In genomic region chr19:51926784-51927741, GRCh38 we compare ENCODE assay signal across 8 cellular contexts. TPM values are rescaled to one million over a fixed set of nuclear protein-coding genes. Genes with fewer than 3 reads are reported as not detected.
DNase-seq lines count a peak whose midpoint lies in the region; ATAC-seq and TF ChIP-seq lines count a peak whose summit lies in the region.

Gene ZNF613, plus strand, starts transcription at chr19:51927472. Its CDS starts 8,749 bp downstream, at chr19:51936221.

- no TSS peak for BruUV-seq in Calu3 (replicated peaks; lab: Mats Ljungman, UMichigan)
- no TSS peak for BruUV-seq in PC-3 (replicated peaks; lab: Mats Ljungman, UMichigan)

- H3K9me3 Mint-ChIP-seq in Calu3 (ENCODE audit: low read depth, unreplicated experiment) (peaks cover 28% of the 10 kb centered on the region), IgD-negative memory B cell (peaks cover 17 to 41% (median 37%) of the 10 kb centered on the region in 3 donors)
- peaks cover 27 to 37% of the 10 kb centered on the region in 2 donors for H3K9me3 Mint-ChIP-seq in activated T-cell treated with anti-CD3 and anti-CD28 coated beads, Interleukin-2, amount 50 U/mL, for 72 hours

- H3K27ac Mint-ChIP-seq in Calu3 (ENCODE audit: unreplicated experiment) (peak within 1 kb of the TSS; percentile 72), IgD-negative memory B cell (peak within 1 kb of the TSS; percentile 79 to 96 (median 94))
- H3K27ac Mint-ChIP-seq in activated T-cell treated with anti-CD3 and anti-CD28 coated beads, Interleukin-2, amount 50 U/mL, for 72 hours: peak within 1 kb of the TSS; percentile 10

- H3K27me3 Mint-ChIP-seq in Calu3 (ENCODE audit: unreplicated experiment) (no peaks in the 10 kb centered on the region), IgD-negative memory B cell (no peaks in the 10 kb centered on the region)
- H3K27me3 Mint-ChIP-seq in activated T-cell treated with anti-CD3 and anti-CD28 coated beads, Interleukin-2, amount 50 U/mL, for 72 hours (ENCODE audit: low read depth): no peaks in the 10 kb centered on the region

- peak within 1 kb of the TSS; percentile 78 for H3K9ac ChIP-seq in PC-3 (ENCODE audit: low read length)

- H3K4me1 Mint-ChIP-seq in Calu3 (ENCODE audit: low read depth, unreplicated experiment) (peaks cover 18% of the 10 kb centered on the region), IgD-negative memory B cell (peaks cover 10 to 15% (median 15%) of the 10 kb centered on the region in 3 donors)
- H3K4me1 Mint-ChIP-seq in activated T-cell treated with anti-CD3 and anti-CD28 coated beads, Interleukin-2, amount 50 U/mL, for 72 hours (ENCODE audit: low read depth): peaks cover 23% of the 10 kb centered on the region

- H3K27ac ChIP-seq in PC-3 (ENCODE audit: low read length) (peak within 1 kb of the TSS; percentile 12; the same call in 1 of the 2 replicates), esophagus squamous epithelium (peak within 1 kb of the TSS; percentile 81 to 91 (median 90)), muscle layer of duodenum (ENCODE audit: low read length) (peak within 1 kb of the TSS; percentile 77)

- no peaks in the 10 kb centered on the region for H3F3A ChIP-seq in PC-3 (ENCODE audit: low read length, unreplicated experiment)

- H3K4me3 Mint-ChIP-seq in Calu3 (ENCODE audit: low read depth, unreplicated experiment) (peak within 1 kb of the TSS; percentile 79), IgD-negative memory B cell (peak within 1 kb of the TSS; percentile 94 to 100 (median 99))
- H3K4me3 Mint-ChIP-seq in activated T-cell treated with anti-CD3 and anti-CD28 coated beads, Interleukin-2, amount 50 U/mL, for 72 hours: peak within 1 kb of the TSS; percentile 84 to 98

- H3K4me2 ChIP-seq in PC-3 (ENCODE audit: low read length): peak within 1 kb of the TSS; percentile 86

- no peaks in the 10 kb centered on the region for H3K27me3 ChIP-seq in PC-3 (ENCODE audit: low read length)
- H3K27me3 ChIP-seq in esophagus squamous epithelium: no peaks in the 10 kb centered on the region
- no peaks in the 10 kb centered on the region for H3K27me3 ChIP-seq in muscle layer of duodenum (ENCODE audit: low read depth, low read length)

- H3K36me3 ChIP-seq in PC-3 (ENCODE audit: low read depth, low read length) (peaks cover 34% of the 10 kb centered on the region), esophagus squamous epithelium (peaks cover 0 to 27% (median 0%) of the 10 kb centered on the region in 3 donors), muscle layer of duodenum (ENCODE audit: control insufficient read depth in 1 of 2, insufficient read depth in 2 of 2, low read length in 2 of 2) (peaks cover 19 to 26% of the 10 kb centered on the region in 2 donors)

- H3K79me2 ChIP-seq in PC-3 (ENCODE audit: low read length): peaks cover 13% of the 10 kb centered on the region

- no peaks in the 10 kb centered on the region for H4K20me1 ChIP-seq in PC-3 (ENCODE audit: low read length)

- peak within 1 kb of the TSS; percentile 99 for H2AFZ ChIP-seq in PC-3 (ENCODE audit: low read length)

- POLR2A ChIA-PET in PC-3 (lab: Charles Lee; ENCODE audit: unreplicated experiment): interaction anchor here (0.6 kb wide), 1 partner anchor 263 kb away, joined by 6 read pairs; the partner anchor contains the start of gene PPP2R1A

- peaks cover 56% of the 10 kb centered on the region for H3K9me3 ChIP-seq in PC-3 (ENCODE audit: low read length)
- H3K9me3 ChIP-seq in esophagus squamous epithelium: peaks cover 0 to 46% (median 22%) of the 10 kb centered on the region in 3 donors
- H3K9me3 ChIP-seq in muscle layer of duodenum (ENCODE audit: control insufficient read depth in 1 of 2, low read length in 2 of 2): peaks cover 20 to 29% of the 10 kb centered on the region in 2 donors

- peak within 1 kb of the TSS; percentile 84 for H3K4me3 ChIP-seq in PC-3 (ENCODE audit: low read length)
- peak within 1 kb of the TSS; percentile 77 to 92 (median 84) for H3K4me3 ChIP-seq in esophagus squamous epithelium
- peak within 1 kb of the TSS; percentile 70 to 95 for H3K4me3 ChIP-seq in muscle layer of duodenum (ENCODE audit: low read depth in 1 of 2, low read length in 2 of 2)

- peaks cover 6% of the 10 kb centered on the region; the same call in 1 of the 2 replicates for H3K4me1 ChIP-seq in PC-3 (ENCODE audit: insufficient read depth, low read length)
- H3K4me1 ChIP-seq in esophagus squamous epithelium: peaks cover 6 to 16% (median 6%) of the 10 kb centered on the region in 3 donors
- peaks cover 0 to 7% of the 10 kb centered on the region in 2 donors for H3K4me1 ChIP-seq in muscle layer of duodenum (ENCODE audit: control insufficient read depth in 1 of 2, insufficient read depth in 2 of 2, low read length in 2 of 2)

- intact Hi-C loops in Calu3 (cut with micrococcal nuclease; ENCODE audit: unreplicated experiment): loop anchor here (2.0 kb wide), 1 partner anchor 22 kb away; the partner anchor contains the start of gene ZNF649
- intact Hi-C loops in PC-3 (cut with micrococcal nuclease): loop anchor here (1.0 to 10.0 kb wide), 3 partner anchors 22 to 118 kb away; partner anchors contain the start of genes ZNF350, ZNF432 and ZNF649
- intact Hi-C loops in esophagus squamous epithelium (cut with DNase I): loop anchor here (10.0 kb wide), 1 partner anchor 58 kb away; the partner anchor contains the start of gene ZNF350

- H3K36me3 Mint-ChIP-seq in Calu3 (ENCODE audit: insufficient read depth, unreplicated experiment): peaks cover 32% of the 10 kb centered on the region
- H3K36me3 Mint-ChIP-seq in IgD-negative memory B cell: peaks cover 23% of the 10 kb centered on the region
- H3K36me3 Mint-ChIP-seq in activated T-cell treated with anti-CD3 and anti-CD28 coated beads, Interleukin-2, amount 50 U/mL, for 72 hours (ENCODE audit: insufficient read depth in 2 of 2): peaks cover 44 to 72% of the 10 kb centered on the region in 2 donors

- no peak for TF ChIP-seq POLR2A in esophagus squamous epithelium (IDR thresholded peaks at IDR 0.05)

- 0 to 1% methylated on average over 37 to 41 of the region's 52 CpGs for WGBS in esophagus squamous epithelium, 2 donors

- DNase-seq in Calu3: peak; percentile 89
- DNase-seq in PC-3: peak; percentile 94
- peak; percentile 84 to 85 for DNase-seq in activated T-cell treated with anti-CD3 and anti-CD28 coated beads, Interleukin-2, amount 50 U/mL, for 72 hours
- peak; percentile 45 for DNase-seq in esophagus squamous epithelium (lab: John Stamatoyannopoulos, UW)
- DNase-seq in stimulated activated CD8-positive, alpha-beta memory T cell treated with anti-CD3 and anti-CD28 coated beads, Interleukin-7, amount 100 ng/mL, for 24 hours (ENCODE audit: low read depth): peak; percentile 68

- TF ChIP-seq CTCF in Calu3 (IDR thresholded peaks at IDR 0.05; ENCODE audit: unreplicated experiment) (no peak), PC-3 (conservative IDR thresholded peaks at IDR 0.05; ENCODE audit: low read depth, low read length) (peak; percentile 53), esophagus squamous epithelium (IDR thresholded peaks at IDR 0.05) (peak in 2 of 6 experiments; percentile 12 to 26)

- peak; percentile 78 for ATAC-seq in GM21447 (IDR thresholded peaks at IDR 0.05; ENCODE audit: unreplicated experiment)
- peak; percentile 90 for ATAC-seq in PC-3
- ATAC-seq in activated T-cell treated with anti-CD3 and anti-CD28 coated beads, Interleukin-2, amount 50 U/mL, for 72 hours (replicated peaks in 1 of 2): peak; percentile 89 to 95

- CTCF ChIA-PET in Calu3 (lab: Charles Lee) (no interaction called here), PC-3 (lab: Charles Lee) (no interaction called here)

- H3K9me2 ChIP-seq in PC-3 (replicated peaks; ENCODE audit: low read length): no peaks in the 10 kb centered on the region

RNA-seq across cellular contexts. Expression of gene ZNF613, which starts in this region (rescaled TPM):
- total RNA-seq in Calu3 (2022) (7.2 and 9.3 TPM in 2 replicates), PC-3 (2014; rRNA removed) (3.1 and 4.3 TPM in 2 replicates), esophagus squamous epithelium (10 to 100 TPM in 1 of 4 donors, 1 to 10 TPM in 3; 2.9 to 12.0 (median 7.6) TPM)
- 4.6 TPM for polyA plus RNA-seq in IgD-negative memory B cell
- total RNA-seq in activated T-cell treated with anti-CD3 and anti-CD28 coated beads, Interleukin-2, amount 50 U/mL, for 72 hours: 1 to 10 TPM; 4.2 to 4.3 TPM

Comparison
In these comparisons a context has a peak if more than half of its experiments do, and no peak if none do; other contexts are left out.
1. Peak in every context shown above with its lines: DNase-seq, ATAC-seq, H3K4me3 ChIP-seq and H3K27ac ChIP-seq.
2. H3K27ac Mint-ChIP-seq: peak in every context shown above with its lines; median percentile 94 in IgD-negative memory B cell; 72 in Calu3; 10 in activated T-cell treated with anti-CD3 and anti-CD28 coated beads, Interleukin-2, amount 50 U/mL, for 72 hours.
3. H3K27ac ChIP-seq: peak in every context shown above with its lines; median percentile 90 in esophagus squamous epithelium; 77 in muscle layer of duodenum; 12 in PC-3.